ENCODE assay signal across 10 cellular contexts in genomic region chr1:166089804-166090203, GRCh38.
DNase-seq lines count a peak whose midpoint lies in the region; ATAC-seq and TF ChIP-seq lines count a peak whose summit lies in the region.
"Had no signal": no experiment of that assay in that cellular context is flagged by ENCODE, and none has a peak within 500 bp of the region (broad histone marks: within the 10 kb centered on the region; RNA-seq: fewer than 3 reads in every experiment).

No MANE protein-coding gene starts in this region.

- peaks cover 38% of the 10 kb centered on the region for H3K4me1 Mint-ChIP-seq in glutamatergic neuron (ENCODE audit: low read depth, unreplicated experiment)

- TF ChIP-seq CTCF in GM20000 (IDR thresholded peaks at IDR 0.05; ENCODE audit: extremely low read depth, missing control alignments) (no peak), glutamatergic neuron (IDR thresholded peaks at IDR 0.05; ENCODE audit: partially characterized antibody, unreplicated experiment) (no peak)

- intact Hi-C loops in left colon (cut with DNase I, micrococcal nuclease): no loop called here

- ATAC-seq in HG03432 (IDR thresholded peaks at IDR 0.05; ENCODE audit: unreplicated experiment) (peak; percentile 66), left colon (no peak)
- ATAC-seq: activated CD8-positive, alpha-beta T cell treated with anti-CD3 and anti-CD28 coated beads, Interleukin-2, amount 10 ng/mL, durations not matched to agents 7 days and 5 days had no signal

- H3K27ac Mint-ChIP-seq in glutamatergic neuron (ENCODE audit: unreplicated experiment): no peak overlapping the region
- H3K27ac Mint-ChIP-seq: activated CD8-positive, alpha-beta T cell treated with anti-CD3 and anti-CD28 coated beads, Interleukin-2, amount 10 ng/mL, durations not matched to agents 7 days and 5 days had no signal

- H3K9me3 Mint-ChIP-seq in glutamatergic neuron (ENCODE audit: unreplicated experiment): peaks cover 6% of the 10 kb centered on the region

- peaks cover 12% of the 10 kb centered on the region for H3K36me3 Mint-ChIP-seq in glutamatergic neuron (ENCODE audit: unreplicated experiment)

- DNase-seq in NCI-H1092 (lab: John Stamatoyannopoulos, UW): peak; percentile 21
- DNase-seq in NCI-H1092 treated with DMSO at 0.1 percent for 48 hours (lab: John Stamatoyannopoulos, UW): no peak
- DNase-seq in GM20000 (ENCODE audit: low spot score): peak; percentile 42
- DNase-seq in glutamatergic neuron: no peak
- DNase-seq in inferior parietal cortex (ENCODE audit: extremely low spot score): no peak
- no peak for DNase-seq in NCI-H2196 (lab: John Stamatoyannopoulos, UW; ENCODE audit: unreplicated experiment)
- DNase-seq in left colon: no peak
- DNase-seq: 8988T; activated CD8-positive, alpha-beta T cell treated with anti-CD3 and anti-CD28 coated beads, Interleukin-2, amount 10 ng/mL, durations not matched to agents 7 days and 5 days had no signal

- H3K4me3 Mint-ChIP-seq in glutamatergic neuron (ENCODE audit: unreplicated experiment): peak overlapping the region; percentile 0
- H3K4me3 Mint-ChIP-seq: activated CD8-positive, alpha-beta T cell treated with anti-CD3 and anti-CD28 coated beads, Interleukin-2, amount 10 ng/mL, durations not matched to agents 7 days and 5 days had no signal

- H3K27me3 Mint-ChIP-seq in glutamatergic neuron (ENCODE audit: unreplicated experiment): peaks cover 14% of the 10 kb centered on the region

Comparison
In these comparisons a context has a peak if more than half of its experiments do, and no peak if none do; other contexts are left out.
1. DNase-seq: peak in NCI-H1092 (single experiment) and GM20000 (single experiment); none in NCI-H1092 treated with DMSO at 0.1 percent for 48 hours (single experiment), glutamatergic neuron (single experiment), inferior parietal cortex (single experiment), NCI-H2196 (single experiment) and left colon (0 of 2).